ENCODE assay signal across 1 cellular context in genomic region chr20:40080059-40080652, GRCh38.
TF ChIP-seq lines count a peak whose summit lies in the region.

No MANE protein-coding gene starts in this region.

TF ChIP-seq in WTC11, 78 proteins besides CTCF, POLR2A, EP300 and RAD21 (continued from another document):
- TF ChIP-seq ZNF416 (CRISPR knock-in tag; IDR thresholded peaks at IDR 0.05): no peak
- TF ChIP-seq ESRRA (CRISPR knock-in tag; IDR thresholded peaks at IDR 0.05; ENCODE audit: borderline replicate concordance): no peak
- TF ChIP-seq IRF2 (CRISPR knock-in tag; IDR thresholded peaks at IDR 0.05; ENCODE audit: borderline replicate concordance, low read depth): no peak
